1 cellular context compared by ENCODE assay signal in genomic region chr1:226371049-226371694, GRCh38.
TF ChIP-seq lines count a peak whose summit lies in the region.

No MANE protein-coding gene starts in this region.

TF ChIP-seq in GM12878, 131 proteins besides CTCF, POLR2A, EP300 and RAD21 (continued from another document):
- no peak for TF ChIP-seq RAD51 (IDR thresholded peaks at IDR 0.05)
- TF ChIP-seq CREM (IDR thresholded peaks at IDR 0.05; ENCODE audit: low read depth), result no peak
- no peak for TF ChIP-seq HSF1 (IDR thresholded peaks at IDR 0.05; ENCODE audit: low read depth, low read length)
- no peak for TF ChIP-seq FOXK2 (IDR thresholded peaks at IDR 0.05)
- TF ChIP-seq ZNF274 (IDR thresholded peaks at IDR 0.05; ENCODE audit: insufficient read depth, insufficient read length), result no peak
- no peak for TF ChIP-seq CBX3 (IDR thresholded peaks at IDR 0.05; ENCODE audit: borderline replicate concordance, low read depth)
- no peak for TF ChIP-seq CEBPZ (IDR thresholded peaks at IDR 0.05; ENCODE audit: low read depth, low read length)
- no peak for TF ChIP-seq SMAD1 (IDR thresholded peaks at IDR 0.05; ENCODE audit: low read depth, partially characterized antibody)
- no peak for TF ChIP-seq E4F1 (IDR thresholded peaks at IDR 0.05; ENCODE audit: borderline replicate concordance, partially characterized antibody)
- TF ChIP-seq GABPA (IDR thresholded peaks at IDR 0.05; ENCODE audit: low read depth), result no peak
- no peak for TF ChIP-seq TCF12 (IDR thresholded peaks at IDR 0.05; ENCODE audit: low read depth, low read length)
- no peak for TF ChIP-seq ZNF384 (IDR thresholded peaks at IDR 0.05; ENCODE audit: borderline replicate concordance, low read depth, low read length)
- TF ChIP-seq NFXL1 (IDR thresholded peaks at IDR 0.05; ENCODE audit: borderline replicate concordance), result no peak
- TF ChIP-seq JUNB (IDR thresholded peaks at IDR 0.05), result no peak
- no peak for TF ChIP-seq MXI1 (IDR thresholded peaks at IDR 0.05; ENCODE audit: low read depth, low read length)
- no peak for TF ChIP-seq EED (IDR thresholded peaks at IDR 0.05; ENCODE audit: low read depth)
- no peak for TF ChIP-seq WRNIP1 (IDR thresholded peaks at IDR 0.05; ENCODE audit: borderline replicate concordance, low read depth, low read length)
- no peak for TF ChIP-seq POU2F2 (IDR thresholded peaks at IDR 0.05; ENCODE audit: borderline replicate concordance, low read depth, low read length)
- TF ChIP-seq PML (IDR thresholded peaks at IDR 0.05; ENCODE audit: low read length), result no peak
TF ChIP-seq in GM12878: peak in this region for 0.
